Comparison of ENCODE assay signal across 23 cellular contexts in the genomic region with DNA sequence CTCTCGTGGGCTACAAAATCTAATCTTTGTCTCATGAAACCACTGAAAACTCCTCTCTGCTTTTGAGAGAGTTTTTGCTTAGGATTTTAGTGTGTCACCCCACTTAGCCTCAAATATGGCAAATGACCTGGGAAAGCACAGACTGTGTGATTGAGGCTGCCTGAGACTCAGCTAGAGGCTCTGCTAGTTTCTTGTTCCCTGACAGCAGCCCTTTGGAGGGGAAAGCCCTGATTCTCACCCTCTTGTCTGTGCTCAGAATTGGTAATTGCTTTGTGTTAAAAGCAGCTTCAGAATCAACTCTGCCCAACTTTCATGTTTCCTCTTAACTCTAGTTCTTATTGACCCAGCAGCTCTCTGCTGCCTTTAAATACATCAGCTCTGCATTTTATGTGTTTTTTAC.
"Had no signal": no experiment of that assay in that cellular context is flagged by ENCODE, and none has a peak within 500 bp of the region (broad histone marks: within the 10 kb centered on the region; RNA-seq: fewer than 3 reads in every experiment).

No MANE protein-coding gene starts in this region.

- ATAC-seq: effector memory CD8-positive, alpha-beta T cell; gastroesophageal sphincter; naive thymus-derived CD4-positive, alpha-beta T cell; psoas muscle; sciatic nerve; stimulated activated naive B cell treated with anti-CD40 and anti-IgM and Interleukin-4, amounts not matched to agents 10 μg/mL and 1 μg/mL and 100 μg/mL, for 72 hours had no signal

- H3K27me3 ChIP-seq: esophagus squamous epithelium, gastroesophageal sphincter, hepatocyte, neutrophil, spleen, stomach, transverse colon had no signal

- H3K4me2 ChIP-seq: hepatocyte had no signal

- H3K9me3 ChIP-seq: esophagus squamous epithelium, gastroesophageal sphincter, neutrophil, psoas muscle, spleen, stomach, thoracic aorta, transverse colon had no signal

- H3K4me3 ChIP-seq: esophagus squamous epithelium, gastroesophageal sphincter, hepatocyte, psoas muscle, spleen, stomach, thoracic aorta, transverse colon had no signal

- DNase-seq: effector memory CD8-positive, alpha-beta T cell; esophagus squamous epithelium; foreskin fibroblast; head of caudate nucleus; kidney glomerular epithelial cell; mammary epithelial cell; naive thymus-derived CD4-positive, alpha-beta T cell; nephron progenitor cell; psoas muscle; spleen; stimulated activated CD4-positive, alpha-beta T cell treated with anti-CD3 and anti-CD28 coated beads, Interleukin-15, amount 100 ng/mL, for 24 hours; stimulated activated CD4-positive, alpha-beta T cell treated with anti-CD3 and anti-CD28 coated beads, Interleukin-1b, Interleukin-23, amount 100 ng/mL, for 48 hours; stimulated activated CD4-positive, alpha-beta T cell treated with anti-CD3 and anti-CD28 coated beads, Interleukin-4, amount 100 ng/mL, for 4 hours; stimulated activated naive B cell treated with anti-CD40 and anti-IgM and Interleukin-4, amounts not matched to agents 10 μg/mL and 1 μg/mL and 100 μg/mL, for 72 hours; stomach; substantia nigra; transverse colon had no signal

- H3K27ac ChIP-seq: gastroesophageal sphincter, hepatocyte, neutrophil, psoas muscle, spleen, stomach, thoracic aorta, transverse colon had no signal

- H3K27ac Mint-ChIP-seq: dendritic cell treated with granulocyte-macrophage colony-stimulating factor and Interleukin-4, amounts not matched to agents 40 ng/mL and 50 ng/mL, for 4 days; effector memory CD8-positive, alpha-beta T cell; naive thymus-derived CD4-positive, alpha-beta T cell; nephron progenitor cell; stimulated activated naive B cell treated with anti-CD40 and anti-IgM and Interleukin-4, amounts not matched to agents 10 μg/mL and 1 μg/mL and 100 μg/mL, for 72 hours had no signal

- H2AFZ ChIP-seq: hepatocyte had no signal

- H3K36me3 Mint-ChIP-seq: naive thymus-derived CD4-positive, alpha-beta T cell; stimulated activated naive B cell treated with anti-CD40 and anti-IgM and Interleukin-4, amounts not matched to agents 10 μg/mL and 1 μg/mL and 100 μg/mL, for 72 hours had no signal

- H3K4me1 ChIP-seq: gastroesophageal sphincter, psoas muscle, spleen, stomach, transverse colon had no signal

- H3K79me2 ChIP-seq: hepatocyte had no signal

- H3K27me3 Mint-ChIP-seq: dendritic cell treated with granulocyte-macrophage colony-stimulating factor and Interleukin-4, amounts not matched to agents 40 ng/mL and 50 ng/mL, for 4 days; effector memory CD8-positive, alpha-beta T cell; naive thymus-derived CD4-positive, alpha-beta T cell; stimulated activated naive B cell treated with anti-CD40 and anti-IgM and Interleukin-4, amounts not matched to agents 10 μg/mL and 1 μg/mL and 100 μg/mL, for 72 hours had no signal

- H3K4me3 Mint-ChIP-seq: dendritic cell treated with granulocyte-macrophage colony-stimulating factor and Interleukin-4, amounts not matched to agents 40 ng/mL and 50 ng/mL, for 4 days; effector memory CD8-positive, alpha-beta T cell; naive thymus-derived CD4-positive, alpha-beta T cell; nephron progenitor cell; stimulated activated naive B cell treated with anti-CD40 and anti-IgM and Interleukin-4, amounts not matched to agents 10 μg/mL and 1 μg/mL and 100 μg/mL, for 72 hours had no signal

- H3K9me3 Mint-ChIP-seq: dendritic cell treated with granulocyte-macrophage colony-stimulating factor and Interleukin-4, amounts not matched to agents 40 ng/mL and 50 ng/mL, for 4 days; nephron progenitor cell; stimulated activated naive B cell treated with anti-CD40 and anti-IgM and Interleukin-4, amounts not matched to agents 10 μg/mL and 1 μg/mL and 100 μg/mL, for 72 hours had no signal

- H3K36me3 ChIP-seq: esophagus squamous epithelium, gastroesophageal sphincter, neutrophil, spleen, stomach, thoracic aorta, transverse colon had no signal

- H3K4me1 Mint-ChIP-seq: naive thymus-derived CD4-positive, alpha-beta T cell had no signal
